1 cellular context compared by ENCODE assay signal in the genomic region with DNA sequence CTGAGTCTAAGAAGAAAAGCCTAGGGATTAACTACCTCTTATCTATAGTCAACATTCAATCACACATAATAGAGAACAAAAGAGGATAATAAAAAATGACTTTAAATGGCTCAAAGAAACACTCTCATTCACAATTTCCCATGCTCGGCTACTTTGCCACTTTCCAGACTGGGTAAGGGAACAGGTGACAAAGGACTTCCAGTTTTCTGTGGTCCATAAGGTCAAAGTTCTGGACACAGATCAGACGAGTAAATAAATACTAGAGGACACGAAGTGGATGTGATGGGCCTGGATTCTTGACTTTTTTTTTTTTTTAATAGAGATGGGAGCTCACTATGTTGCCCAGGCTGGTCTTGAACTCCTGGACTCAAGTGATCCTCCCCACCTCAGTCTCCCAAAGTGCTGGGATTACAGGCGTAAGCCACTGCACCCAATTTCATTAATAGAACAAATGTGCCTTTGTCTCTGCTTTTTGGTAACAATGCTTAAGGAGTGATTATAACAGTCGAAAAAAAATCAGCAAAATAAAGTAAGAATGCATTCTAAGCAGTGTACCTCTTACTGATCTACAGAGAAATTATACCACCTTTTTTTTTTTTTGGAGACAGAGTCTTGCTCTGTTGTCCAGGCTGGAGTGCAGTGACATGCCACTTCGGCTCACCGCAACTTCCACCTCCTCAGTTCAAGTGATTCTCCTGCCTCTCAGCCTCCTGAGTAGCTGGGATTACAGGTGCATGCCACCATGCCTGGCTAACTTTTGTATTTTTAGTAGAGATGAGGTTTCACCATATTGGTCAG.
TF ChIP-seq lines count a peak whose summit lies in the region.

No MANE protein-coding gene starts in this region.

TF ChIP-seq in liver, 16 proteins besides CTCF, POLR2A, EP300 and RAD21 (continued from another document):
- TF ChIP-seq, protein P1, sequence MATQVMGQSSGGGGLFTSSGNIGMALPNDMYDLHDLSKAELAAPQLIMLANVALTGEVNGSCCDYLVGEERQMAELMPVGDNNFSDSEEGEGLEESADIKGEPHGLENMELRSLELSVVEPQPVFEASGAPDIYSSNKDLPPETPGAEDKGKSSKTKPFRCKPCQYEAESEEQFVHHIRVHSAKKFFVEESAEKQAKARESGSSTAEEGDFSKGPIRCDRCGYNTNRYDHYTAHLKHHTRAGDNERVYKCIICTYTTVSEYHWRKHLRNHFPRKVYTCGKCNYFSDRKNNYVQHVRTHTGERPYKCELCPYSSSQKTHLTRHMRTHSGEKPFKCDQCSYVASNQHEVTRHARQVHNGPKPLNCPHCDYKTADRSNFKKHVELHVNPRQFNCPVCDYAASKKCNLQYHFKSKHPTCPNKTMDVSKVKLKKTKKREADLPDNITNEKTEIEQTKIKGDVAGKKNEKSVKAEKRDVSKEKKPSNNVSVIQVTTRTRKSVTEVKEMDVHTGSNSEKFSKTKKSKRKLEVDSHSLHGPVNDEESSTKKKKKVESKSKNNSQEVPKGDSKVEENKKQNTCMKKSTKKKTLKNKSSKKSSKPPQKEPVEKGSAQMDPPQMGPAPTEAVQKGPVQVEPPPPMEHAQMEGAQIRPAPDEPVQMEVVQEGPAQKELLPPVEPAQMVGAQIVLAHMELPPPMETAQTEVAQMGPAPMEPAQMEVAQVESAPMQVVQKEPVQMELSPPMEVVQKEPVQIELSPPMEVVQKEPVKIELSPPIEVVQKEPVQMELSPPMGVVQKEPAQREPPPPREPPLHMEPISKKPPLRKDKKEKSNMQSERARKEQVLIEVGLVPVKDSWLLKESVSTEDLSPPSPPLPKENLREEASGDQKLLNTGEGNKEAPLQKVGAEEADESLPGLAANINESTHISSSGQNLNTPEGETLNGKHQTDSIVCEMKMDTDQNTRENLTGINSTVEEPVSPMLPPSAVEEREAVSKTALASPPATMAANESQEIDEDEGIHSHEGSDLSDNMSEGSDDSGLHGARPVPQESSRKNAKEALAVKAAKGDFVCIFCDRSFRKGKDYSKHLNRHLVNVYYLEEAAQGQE (IDR thresholded peaks at IDR 0.05), result no peak
- TF ChIP-seq EGR1 (IDR thresholded peaks at IDR 0.05; ENCODE audit: low read depth in 2 of 2) (no peak), HNF4G (IDR thresholded peaks at IDR 0.05) (peak; percentile 71), NR2F2 (IDR thresholded peaks at IDR 0.05) (peak; percentile 32), FOXA1 (IDR thresholded peaks at IDR 0.05) (no peak)
